1 cellular context compared by ENCODE assay signal in the genomic region with DNA sequence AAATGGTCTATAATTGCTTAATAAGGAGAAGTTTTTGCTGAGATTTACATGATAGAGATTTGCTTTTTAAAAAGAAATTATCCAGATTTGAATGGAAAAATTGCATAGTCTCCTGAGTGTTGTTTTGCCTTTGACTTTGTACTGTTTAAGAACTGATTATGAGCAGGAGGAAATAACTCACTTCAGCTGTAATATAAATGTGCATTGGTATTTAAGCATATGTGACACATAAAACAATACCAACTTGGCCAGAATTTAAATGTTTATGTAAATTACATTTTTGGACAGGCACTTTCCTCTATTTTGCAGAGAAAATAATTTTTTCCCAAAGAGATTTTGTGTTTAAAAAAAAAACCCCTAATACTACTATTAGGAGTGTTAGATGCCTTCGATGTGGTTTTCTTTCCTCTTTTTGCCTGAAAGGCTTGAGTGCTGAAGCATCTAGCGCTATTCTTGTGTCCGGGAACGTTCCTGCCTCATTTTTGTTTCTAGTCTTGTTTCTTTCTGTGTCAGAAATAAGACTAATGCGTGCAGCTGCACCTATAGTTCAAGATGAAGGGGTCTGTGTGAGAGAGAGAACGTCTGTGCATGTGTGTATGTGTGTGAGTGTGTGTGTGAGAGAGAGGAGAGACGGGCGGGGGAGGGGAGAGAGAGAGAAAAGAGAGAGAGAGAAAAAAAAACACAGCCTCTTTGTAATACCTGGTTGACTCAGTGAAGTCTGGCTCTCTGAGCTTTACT.
TF ChIP-seq lines count a peak whose summit lies in the region.

No MANE protein-coding gene starts in this region.

TF ChIP-seq in GM23338, 12 proteins besides CTCF, POLR2A, EP300 and RAD21 (continued from another document):
- TF ChIP-seq REST (IDR thresholded peaks at IDR 0.05; ENCODE audit: unreplicated experiment): no peak
